In genomic region chr14:41607966-41608663, GRCh38 we compare ENCODE assay signal across 8 cellular contexts.
DNase-seq lines count a peak whose midpoint lies in the region; ATAC-seq lines count a peak whose summit lies in the region.

No MANE protein-coding gene starts in this region.

- H3K9me3 ChIP-seq in iPS-15b (ENCODE audit: control insufficient read depth, insufficient read depth, low read length) (no peaks in the 10 kb centered on the region), stomach smooth muscle (ENCODE audit: control insufficient read depth in 2 of 2, low read length in 2 of 2) (no peaks in the 10 kb centered on the region)

- H3K27ac ChIP-seq in stomach smooth muscle (ENCODE audit: low read length) = no peak overlapping the region

- H3K27me3 ChIP-seq in iPS-15b (ENCODE audit: control insufficient read depth, insufficient read depth, low read length) = peaks cover 32% of the 10 kb centered on the region
- peaks cover 33 to 45% of the 10 kb centered on the region in 2 donors for H3K27me3 ChIP-seq in stomach smooth muscle (ENCODE audit: control insufficient read depth in 1 of 2, insufficient read depth in 2 of 2, low read length in 2 of 2)

- peak overlapping the region; percentile 20 for H3K9ac ChIP-seq in iPS-15b (ENCODE audit: low read depth, low read length)
- no peak overlapping the region for H3K9ac ChIP-seq in stomach smooth muscle (ENCODE audit: low read length in 2 of 2)

- peaks cover 9% of the 10 kb centered on the region for H3K4me1 ChIP-seq in iPS-15b (ENCODE audit: control insufficient read depth, insufficient read depth, low read length)
- peaks cover 23% of the 10 kb centered on the region for H3K4me1 ChIP-seq in stomach smooth muscle (ENCODE audit: control insufficient read depth, insufficient read depth, low read length)

- ATAC-seq in GM21526 (IDR thresholded peaks at IDR 0.05; ENCODE audit: low FRiP score, unreplicated experiment) = no peak

- H3K36me3 ChIP-seq in iPS-15b (ENCODE audit: control insufficient read depth, insufficient read depth, low read length) (no peaks in the 10 kb centered on the region), stomach smooth muscle (ENCODE audit: control insufficient read depth in 2 of 2, insufficient read depth in 2 of 2, low read length in 2 of 2) (no peaks in the 10 kb centered on the region)

- DNase-seq in NCI-H187 (lab: John Stamatoyannopoulos, UW) (peak; percentile 31 to 73), NCI-H187 treated with DMSO at 0.1 percent for 48 hours (lab: John Stamatoyannopoulos, UW) (no peak), UCSD-AML1 (lab: John Stamatoyannopoulos, UW; ENCODE audit: unreplicated experiment) (peak; percentile 5), NOMO-1 (lab: John Stamatoyannopoulos, UW; ENCODE audit: unreplicated experiment in 2 of 2) (no peak)
- no peak for DNase-seq in activated CD4-positive, CD25-positive, alpha-beta regulatory T cell treated with anti-CD3 and anti-CD28 coated beads, Interleukin-2, amount 50 U/mL, for 72 hours

- peak overlapping the region; percentile 74 for H3K4me3 ChIP-seq in iPS-15b (ENCODE audit: low read depth, low read length)
- H3K4me3 ChIP-seq in stomach smooth muscle (ENCODE audit: low read length in 2 of 2) = peak overlapping the region; percentile 77 to 78

Comparison
In these comparisons a context has a peak if more than half of its experiments do, and no peak if none do; other contexts are left out.
1. DNase-seq: peak in NCI-H187 (2 of 2) and UCSD-AML1 (single experiment); none in NCI-H187 treated with DMSO at 0.1 percent for 48 hours (single experiment), NOMO-1 (0 of 2) and activated CD4-positive, CD25-positive, alpha-beta regulatory T cell treated with anti-CD3 and anti-CD28 coated beads, Interleukin-2, amount 50 U/mL, for 72 hours (single experiment).